In the genomic region with DNA sequence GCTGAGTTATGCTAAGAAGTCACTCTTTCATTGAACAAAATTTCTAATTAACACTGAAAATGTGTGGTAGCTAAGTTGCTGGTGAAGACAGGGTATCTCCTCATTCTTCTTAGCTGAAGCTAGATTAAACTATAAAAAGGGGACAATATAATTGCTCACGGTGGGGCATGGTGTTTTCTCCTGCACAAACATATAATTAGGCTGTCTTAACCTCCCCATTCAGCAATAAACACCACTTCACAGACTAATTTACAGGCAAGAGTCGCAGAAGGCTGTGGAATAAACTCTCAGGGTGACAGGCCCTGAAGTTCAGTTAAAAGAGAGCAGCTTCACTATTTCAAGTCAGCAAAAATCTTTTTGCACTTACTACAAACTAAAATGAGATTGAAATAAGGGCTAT, we compare ENCODE assay signal across 24 cellular contexts.
"Had no signal": no experiment of that assay in that cellular context is flagged by ENCODE, and none has a peak within 500 bp of the region (broad histone marks: within the 10 kb centered on the region; RNA-seq: fewer than 3 reads in every experiment).

No MANE protein-coding gene starts in this region.

- H3K36me3 Mint-ChIP-seq: activated CD4-positive, alpha-beta memory T cell treated with anti-CD3 and anti-CD28 coated beads for 36 hours; activated naive CD4-positive, alpha-beta T cell treated with anti-CD3 and anti-CD28 coated beads, Interleukin-2, amount 10 ng/mL, durations not matched to agents 7 days and 5 days; activated naive CD8-positive, alpha-beta T cell treated with anti-CD3 and anti-CD28 coated beads, Interleukin-2, amount 10 ng/mL, durations not matched to agents 7 days and 5 days had no signal

- DNase-seq: activated CD4-positive, alpha-beta memory T cell treated with anti-CD3 and anti-CD28 coated beads for 36 hours; activated CD4-positive, alpha-beta T cell treated with anti-CD3 and anti-CD28 coated beads, Interleukin-2, amount 10 ng/mL, durations not matched to agents 7 days and 5 days; activated CD4-positive, CD25-positive, alpha-beta regulatory T cell; activated gamma-delta T cell; activated naive CD4-positive, alpha-beta T cell treated with anti-CD3 and anti-CD28 coated beads, Interleukin-2, amount 10 ng/mL, durations not matched to agents 7 days and 5 days; activated naive CD8-positive, alpha-beta T cell treated with anti-CD3 and anti-CD28 coated beads, Interleukin-2, amount 10 ng/mL, durations not matched to agents 7 days and 5 days; activated T-cell treated with anti-CD3 and anti-CD28 coated beads for 4 hours; activated T-cell treated with anti-CD3 and anti-CD28 coated beads, Interleukin-2, amount 50 U/mL, for 48 hours; adrenal gland; anterior cingulate cortex; NCI-H2029; NCI-H2107; NCI-H2171 treated with DMSO at 0.1 percent for 48 hours; NCI-H524; NCI-H82; OCI-M1; RPMI8226; SK-N-SH; T-helper 1 cell had no signal

- H3K9ac ChIP-seq: SK-N-SH had no signal

- H3K27me3 Mint-ChIP-seq: activated CD4-positive, alpha-beta T cell treated with anti-CD3 and anti-CD28 coated beads, Interleukin-2, amount 10 ng/mL, durations not matched to agents 7 days and 5 days; activated naive CD4-positive, alpha-beta T cell treated with anti-CD3 and anti-CD28 coated beads, Interleukin-2, amount 10 ng/mL, durations not matched to agents 7 days and 5 days; activated naive CD8-positive, alpha-beta T cell treated with anti-CD3 and anti-CD28 coated beads, Interleukin-2, amount 10 ng/mL, durations not matched to agents 7 days and 5 days; activated T-helper 17 cell treated with anti-CD3 and anti-CD28 coated beads, Interleukin-2, amount 50 U/mL, for 72 hours had no signal

- H3K36me3 ChIP-seq: adrenal gland, MG63 had no signal

- H3K4me2 ChIP-seq: SK-N-SH had no signal

- H3K4me1 ChIP-seq: adrenal gland had no signal

- ATAC-seq: activated T-helper 17 cell treated with anti-CD3 and anti-CD28 coated beads, Interleukin-2, amount 50 U/mL, for 72 hours; Panc1 had no signal

- H3K4me3 ChIP-seq: adrenal gland, MG63 had no signal

- H3K27ac Mint-ChIP-seq: activated CD4-positive, alpha-beta memory T cell treated with anti-CD3 and anti-CD28 coated beads for 36 hours; activated CD4-positive, alpha-beta T cell treated with anti-CD3 and anti-CD28 coated beads, Interleukin-2, amount 10 ng/mL, durations not matched to agents 7 days and 5 days; activated naive CD4-positive, alpha-beta T cell treated with anti-CD3 and anti-CD28 coated beads, Interleukin-2, amount 10 ng/mL, durations not matched to agents 7 days and 5 days; activated naive CD8-positive, alpha-beta T cell treated with anti-CD3 and anti-CD28 coated beads, Interleukin-2, amount 10 ng/mL, durations not matched to agents 7 days and 5 days; activated T-helper 17 cell treated with anti-CD3 and anti-CD28 coated beads, Interleukin-2, amount 50 U/mL, for 72 hours had no signal

- H3K4me3 Mint-ChIP-seq: activated CD4-positive, alpha-beta memory T cell treated with anti-CD3 and anti-CD28 coated beads for 36 hours; activated CD4-positive, alpha-beta T cell treated with anti-CD3 and anti-CD28 coated beads, Interleukin-2, amount 10 ng/mL, durations not matched to agents 7 days and 5 days; activated naive CD4-positive, alpha-beta T cell treated with anti-CD3 and anti-CD28 coated beads, Interleukin-2, amount 10 ng/mL, durations not matched to agents 7 days and 5 days; activated naive CD8-positive, alpha-beta T cell treated with anti-CD3 and anti-CD28 coated beads, Interleukin-2, amount 10 ng/mL, durations not matched to agents 7 days and 5 days; activated T-helper 17 cell treated with anti-CD3 and anti-CD28 coated beads, Interleukin-2, amount 50 U/mL, for 72 hours; central memory CD8-positive, alpha-beta T cell had no signal

- H3K9me3 Mint-ChIP-seq: activated CD4-positive, alpha-beta T cell treated with anti-CD3 and anti-CD28 coated beads, Interleukin-2, amount 10 ng/mL, durations not matched to agents 7 days and 5 days; activated naive CD4-positive, alpha-beta T cell treated with anti-CD3 and anti-CD28 coated beads, Interleukin-2, amount 10 ng/mL, durations not matched to agents 7 days and 5 days; activated naive CD8-positive, alpha-beta T cell treated with anti-CD3 and anti-CD28 coated beads, Interleukin-2, amount 10 ng/mL, durations not matched to agents 7 days and 5 days had no signal

- H3K27me3 ChIP-seq: adrenal gland, MG63 had no signal

- H3K27ac ChIP-seq: adrenal gland, VCaP had no signal

- H3K4me1 Mint-ChIP-seq: activated CD4-positive, alpha-beta T cell treated with anti-CD3 and anti-CD28 coated beads, Interleukin-2, amount 10 ng/mL, durations not matched to agents 7 days and 5 days; activated naive CD4-positive, alpha-beta T cell treated with anti-CD3 and anti-CD28 coated beads, Interleukin-2, amount 10 ng/mL, durations not matched to agents 7 days and 5 days; activated naive CD8-positive, alpha-beta T cell treated with anti-CD3 and anti-CD28 coated beads, Interleukin-2, amount 10 ng/mL, durations not matched to agents 7 days and 5 days; activated T-helper 17 cell treated with anti-CD3 and anti-CD28 coated beads, Interleukin-2, amount 50 U/mL, for 72 hours; central memory CD8-positive, alpha-beta T cell had no signal

- H3K9me3 ChIP-seq: adrenal gland, MG63, SK-N-SH had no signal
